Comparison of ENCODE assay signal across 31 cellular contexts in the genomic region with DNA sequence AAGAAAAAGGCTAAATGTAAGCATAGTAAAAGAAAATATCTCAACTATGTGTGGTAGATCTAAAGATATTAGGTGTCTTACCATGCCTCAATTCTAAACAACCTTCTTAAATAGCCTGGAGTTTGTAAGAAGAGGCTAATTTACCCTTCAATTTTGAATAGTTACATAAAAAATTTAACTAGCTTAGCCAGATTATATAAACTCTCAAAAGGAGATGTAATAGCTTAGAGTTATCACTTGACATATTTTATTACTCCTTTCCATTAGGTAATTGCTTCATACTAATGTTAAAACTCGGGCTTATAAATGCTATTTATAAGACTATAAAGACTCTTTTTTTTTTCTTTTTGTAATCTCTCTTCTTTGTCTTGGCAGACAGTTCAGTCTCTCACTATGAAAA.
"Had no signal": no experiment of that assay in that cellular context is flagged by ENCODE, and none has a peak within 500 bp of the region (broad histone marks: within the 10 kb centered on the region; RNA-seq: fewer than 3 reads in every experiment).

No MANE protein-coding gene starts in this region.

- H3K36me3 Mint-ChIP-seq: activated naive CD4-positive, alpha-beta T cell treated with anti-CD3 and anti-CD28 coated beads, Interleukin-2, amount 10 ng/mL, durations not matched to agents 7 days and 5 days; activated naive CD4-positive, alpha-beta T cell treated with anti-CD3 and anti-CD28 coated beads, Interleukin-2, amount 50 U/mL, for 72 hours; activated naive CD8-positive, alpha-beta T cell treated with anti-CD3 and anti-CD28 coated beads, Interleukin-2, amount 10 ng/mL, durations not matched to agents 7 days and 5 days; brain had no signal

- H3K4me3 ChIP-seq: ascending aorta, breast epithelium, cardiac muscle cell, colonic mucosa, dorsolateral prefrontal cortex, esophagus muscularis mucosa, gastroesophageal sphincter, heart right ventricle had no signal

- H3K27me3 Mint-ChIP-seq: activated CD4-positive, alpha-beta memory T cell treated with anti-CD3 and anti-CD28 coated beads, Interleukin-2, amount 10 ng/mL, durations not matched to agents 7 days and 5 days; activated CD4-positive, alpha-beta T cell treated with anti-CD3 and anti-CD28 coated beads, Interleukin-2, amount 10 ng/mL, durations not matched to agents 7 days and 5 days; activated naive CD4-positive, alpha-beta T cell treated with anti-CD3 and anti-CD28 coated beads, Interleukin-2, amount 10 ng/mL, durations not matched to agents 7 days and 5 days; activated naive CD8-positive, alpha-beta T cell treated with anti-CD3 and anti-CD28 coated beads, Interleukin-2, amount 10 ng/mL, durations not matched to agents 7 days and 5 days; activated T-cell treated with anti-CD3 and anti-CD28 coated beads, Interleukin-2, amount 50 U/mL, for 24 hours had no signal

- ATAC-seq: activated naive CD4-positive, alpha-beta T cell treated with anti-CD3 and anti-CD28 coated beads, Interleukin-2, amount 50 U/mL, for 72 hours; activated T-cell treated with anti-CD3 and anti-CD28 coated beads, Interleukin-2, amount 50 U/mL, for 72 hours; gastroesophageal sphincter; heart right ventricle had no signal

- H3K27ac Mint-ChIP-seq: activated CD4-positive, alpha-beta memory T cell treated with anti-CD3 and anti-CD28 coated beads, Interleukin-2, amount 10 ng/mL, durations not matched to agents 7 days and 5 days; activated CD4-positive, alpha-beta T cell treated with anti-CD3 and anti-CD28 coated beads, Interleukin-2, amount 10 ng/mL, durations not matched to agents 7 days and 5 days; activated naive CD4-positive, alpha-beta T cell treated with anti-CD3 and anti-CD28 coated beads, Interleukin-2, amount 10 ng/mL, durations not matched to agents 7 days and 5 days; activated naive CD4-positive, alpha-beta T cell treated with anti-CD3 and anti-CD28 coated beads, Interleukin-2, amount 50 U/mL, for 72 hours; activated naive CD8-positive, alpha-beta T cell treated with anti-CD3 and anti-CD28 coated beads, Interleukin-2, amount 10 ng/mL, durations not matched to agents 7 days and 5 days; activated T-cell treated with anti-CD3 and anti-CD28 coated beads, Interleukin-2, amount 50 U/mL, for 24 hours; activated T-cell treated with anti-CD3 and anti-CD28 coated beads, Interleukin-2, amount 50 U/mL, for 72 hours; brain; endodermal cell had no signal

- H3K9me3 Mint-ChIP-seq: activated naive CD8-positive, alpha-beta T cell treated with anti-CD3 and anti-CD28 coated beads, Interleukin-2, amount 10 ng/mL, durations not matched to agents 7 days and 5 days had no signal

- H3K4me3 Mint-ChIP-seq: activated CD4-positive, alpha-beta memory T cell treated with anti-CD3 and anti-CD28 coated beads, Interleukin-2, amount 10 ng/mL, durations not matched to agents 7 days and 5 days; activated CD4-positive, alpha-beta T cell treated with anti-CD3 and anti-CD28 coated beads, Interleukin-2, amount 10 ng/mL, durations not matched to agents 7 days and 5 days; activated naive CD4-positive, alpha-beta T cell treated with anti-CD3 and anti-CD28 coated beads, Interleukin-2, amount 10 ng/mL, durations not matched to agents 7 days and 5 days; activated naive CD8-positive, alpha-beta T cell treated with anti-CD3 and anti-CD28 coated beads, Interleukin-2, amount 10 ng/mL, durations not matched to agents 7 days and 5 days; activated T-cell treated with anti-CD3 and anti-CD28 coated beads, Interleukin-2, amount 50 U/mL, for 24 hours; activated T-cell treated with anti-CD3 and anti-CD28 coated beads, Interleukin-2, amount 50 U/mL, for 72 hours; brain; endodermal cell had no signal

- DNase-seq: activated CD4-positive, alpha-beta memory T cell treated with anti-CD3 and anti-CD28 coated beads, Interleukin-2, amount 10 ng/mL, durations not matched to agents 7 days and 5 days; activated CD4-positive, alpha-beta T cell treated with anti-CD3 and anti-CD28 coated beads for 1 hour; activated CD4-positive, alpha-beta T cell treated with anti-CD3 and anti-CD28 coated beads for 4 hours; activated CD4-positive, alpha-beta T cell treated with anti-CD3 and anti-CD28 coated beads, Interleukin-2, amount 10 ng/mL, durations not matched to agents 7 days and 5 days; activated CD4-positive, alpha-beta T cell treated with anti-CD3 and anti-CD28 coated beads, Interleukin-2, amount 50 U/mL, for 4 hours; activated CD4-positive, CD25-positive, alpha-beta regulatory T cell; activated CD8-positive, alpha-beta memory T cell treated with anti-CD3 and anti-CD28 coated beads, Interleukin-2, amount 50 U/mL, for 48 hours; activated gamma-delta T cell; activated naive CD4-positive, alpha-beta T cell; activated naive CD4-positive, alpha-beta T cell treated with anti-CD3 and anti-CD28 coated beads, Interleukin-2, amount 10 ng/mL, durations not matched to agents 7 days and 5 days; activated naive CD8-positive, alpha-beta T cell treated with anti-CD3 and anti-CD28 coated beads, Interleukin-2, amount 10 ng/mL, durations not matched to agents 7 days and 5 days; activated T-cell treated with anti-CD3 and anti-CD28 coated beads for 4 hours; activated T-cell treated with anti-CD3 and anti-CD28 coated beads, Interleukin-2, amount 50 U/mL, for 24 hours; activated T-cell treated with anti-CD3 and anti-CD28 coated beads, Interleukin-2, amount 50 U/mL, for 72 hours; central memory CD4-positive, alpha-beta T cell; cerebellar nuclear complex; colonic mucosa; dorsolateral prefrontal cortex; effector memory CD4-positive, alpha-beta T cell; endodermal cell; erythroblast; foreskin melanocyte; heart right ventricle; T-helper 2 cell had no signal

- H3K4me1 Mint-ChIP-seq: activated CD4-positive, alpha-beta memory T cell treated with anti-CD3 and anti-CD28 coated beads, Interleukin-2, amount 10 ng/mL, durations not matched to agents 7 days and 5 days; activated CD4-positive, alpha-beta T cell treated with anti-CD3 and anti-CD28 coated beads, Interleukin-2, amount 10 ng/mL, durations not matched to agents 7 days and 5 days; activated naive CD4-positive, alpha-beta T cell treated with anti-CD3 and anti-CD28 coated beads, Interleukin-2, amount 10 ng/mL, durations not matched to agents 7 days and 5 days; activated naive CD8-positive, alpha-beta T cell treated with anti-CD3 and anti-CD28 coated beads, Interleukin-2, amount 10 ng/mL, durations not matched to agents 7 days and 5 days; brain; endodermal cell had no signal
